ENCODE assay signal across 23 cellular contexts in genomic region chr3:102002056-102002455, GRCh38.
"Had no signal": no experiment of that assay in that cellular context is flagged by ENCODE, and none has a peak within 500 bp of the region (broad histone marks: within the 10 kb centered on the region; RNA-seq: fewer than 3 reads in every experiment).

No MANE protein-coding gene starts in this region.

- DNase-seq: activated CD4-positive, alpha-beta memory T cell treated with anti-CD3 and anti-CD28 coated beads for 36 hours; activated CD4-positive, alpha-beta T cell treated with anti-CD3 and anti-CD28 coated beads for 1 hour; activated CD4-positive, alpha-beta T cell treated with anti-CD3 and anti-CD28 coated beads, Interleukin-2, amount 10 ng/mL, durations not matched to agents 24 days and 14 days; activated gamma-delta T cell; activated naive CD4-positive, alpha-beta T cell treated with anti-CD3 and anti-CD28 coated beads for 36 hours; activated T-cell treated with anti-CD3 and anti-CD28 coated beads for 4 hours; activated T-cell treated with anti-CD3 and anti-CD28 coated beads, Interleukin-2, amount 50 U/mL, for 48 hours; amygdala; MG63; MV-4-11; NCI-H1105 treated with DMSO at 0.1 percent for 48 hours; NCI-H1436 treated with DMSO at 0.1 percent for 48 hours; NCI-H187; NCI-H2081; NCI-H446; NCI-H524; PC-3; SHP77; T-helper 9 cell had no signal

- H3K4me3 ChIP-seq: MG63, SJSA1 had no signal

- H3K36me3 ChIP-seq: MG63, SJSA1 had no signal

- H3K27ac ChIP-seq: SJSA1 had no signal

- ATAC-seq: activated T-helper 17 cell treated with anti-CD3 and anti-CD28 coated beads, Interleukin-2, amount 50 U/mL, for 72 hours; PC-3; SK-N-SH treated with all-trans-retinoic acid at 6 μM for 48 hours; WTC11 had no signal

- H3K9me3 ChIP-seq: MG63, SJSA1 had no signal

- H3K4me1 ChIP-seq: SJSA1 had no signal

- H3K27me3 ChIP-seq: MG63, SJSA1 had no signal
